Comparison of ENCODE assay signal across 12 cellular contexts in the genomic region with DNA sequence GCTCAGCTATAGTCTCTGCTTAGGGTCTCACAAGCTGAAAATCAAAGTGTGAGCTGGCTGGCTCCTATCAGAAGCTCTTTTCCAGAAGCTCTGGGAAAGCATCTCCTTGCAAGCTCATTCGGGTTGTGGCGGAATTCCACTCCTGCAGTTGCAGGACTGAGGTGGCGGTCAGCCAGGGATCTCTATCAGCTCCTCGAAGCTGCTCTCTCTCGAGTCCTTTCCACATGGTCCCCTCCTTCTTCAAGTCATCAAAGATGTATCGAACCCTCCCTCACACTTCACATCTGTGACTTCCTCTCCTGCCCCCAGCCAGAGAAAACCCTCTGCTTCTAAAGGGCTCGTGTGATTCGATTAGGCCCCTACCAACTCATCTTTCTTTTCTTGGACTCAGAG.
DNase-seq lines count a peak whose midpoint lies in the region; ATAC-seq and TF ChIP-seq lines count a peak whose summit lies in the region.
"Had no signal": no experiment of that assay in that cellular context is flagged by ENCODE, and none has a peak within 500 bp of the region (broad histone marks: within the 10 kb centered on the region; RNA-seq: fewer than 3 reads in every experiment).

No MANE protein-coding gene starts in this region.

- H3K9ac ChIP-seq in colonic mucosa (ENCODE audit: low read depth in 2 of 2, low read length in 2 of 2) = peak overlapping the region in 1 of 2 donors; percentile 52

- TF ChIP-seq POLR2A in NB4 (IDR thresholded peaks at IDR 0.05; ENCODE audit: extremely low read depth, insufficient read length) (no peak), suprapubic skin (IDR thresholded peaks at IDR 0.05) (no peak)

- ATAC-seq in lower lobe of right lung = no peak
- ATAC-seq in activated CD4-positive, CD25-positive, alpha-beta regulatory T cell treated with anti-CD3 and anti-CD28 coated beads, Interleukin-2, amount 50 U/mL, for 24 hours = no peak
- no peak for ATAC-seq in HG02642 (IDR thresholded peaks at IDR 0.05; ENCODE audit: poor library complexity, unreplicated experiment)
- no peak for ATAC-seq in GM18502 (IDR thresholded peaks at IDR 0.05; ENCODE audit: poor library complexity, unreplicated experiment)

- H3K9me3 ChIP-seq in colonic mucosa (no peaks in the 10 kb centered on the region), lower lobe of right lung (no peaks in the 10 kb centered on the region), suprapubic skin (no peaks in the 10 kb centered on the region)
- H3K9me3 ChIP-seq: mucosa of descending colon had no signal

- TF ChIP-seq EP300 in suprapubic skin (IDR thresholded peaks at IDR 0.05) = no peak

- no peaks in the 10 kb centered on the region for H3K4me1 ChIP-seq in colonic mucosa
- H3K4me1 ChIP-seq in lower lobe of right lung = peaks cover 58% of the 10 kb centered on the region
- peaks cover 78% of the 10 kb centered on the region for H3K4me1 ChIP-seq in suprapubic skin

- TF ChIP-seq CTCF in NB4 (IDR thresholded peaks at IDR 0.05; ENCODE audit: low read depth, low read length) = no peak
- no peak for TF ChIP-seq CTCF in colonic mucosa (IDR thresholded peaks at IDR 0.05)
- no peak for TF ChIP-seq CTCF in lower lobe of right lung (IDR thresholded peaks at IDR 0.05)
- no peak for TF ChIP-seq CTCF in suprapubic skin (IDR thresholded peaks at IDR 0.05)

- no peaks in the 10 kb centered on the region for H3K36me3 ChIP-seq in colonic mucosa
- H3K36me3 ChIP-seq in lower lobe of right lung = no peaks in the 10 kb centered on the region
- H3K36me3 ChIP-seq in suprapubic skin = no peaks in the 10 kb centered on the region

- H3K4me3 ChIP-seq in NB4 (ENCODE audit: low read depth, low read length) = no peak overlapping the region
- H3K4me3 ChIP-seq in colonic mucosa = no peak overlapping the region
- no peak overlapping the region for H3K4me3 ChIP-seq in lower lobe of right lung
- no peak overlapping the region for H3K4me3 ChIP-seq in suprapubic skin
- H3K4me3 ChIP-seq: mucosa of descending colon had no signal

- DNase-seq in NB4 (ENCODE audit: low read depth) (peak; percentile 19), colonic mucosa (no peak), lower lobe of right lung (no peak), suprapubic skin (ENCODE audit: low spot score in 2 of 2) (no peak), DMS153 (lab: John Stamatoyannopoulos, UW) (no peak)
- DNase-seq: NCI-H510A had no signal

- H3K27me3 ChIP-seq in colonic mucosa (no peaks in the 10 kb centered on the region), lower lobe of right lung (ENCODE audit: low read depth) (no peaks in the 10 kb centered on the region), suprapubic skin (no peaks in the 10 kb centered on the region)

- intact Hi-C loops in colonic mucosa (cut with DNase I) (no loop called here), lower lobe of right lung (cut with DNase I) (no loop called here)

- 32% methylated on average over 8 of the region's 8 CpGs for WGBS in suprapubic skin

- H3K27ac ChIP-seq in colonic mucosa = peak overlapping the region; percentile 73
- peak overlapping the region; percentile 88 for H3K27ac ChIP-seq in lower lobe of right lung
- peak overlapping the region; percentile 93 for H3K27ac ChIP-seq in suprapubic skin
- H3K27ac ChIP-seq: HL-60, VCaP had no signal
